ENCODE assay signal across 8 cellular contexts in the genomic region with DNA sequence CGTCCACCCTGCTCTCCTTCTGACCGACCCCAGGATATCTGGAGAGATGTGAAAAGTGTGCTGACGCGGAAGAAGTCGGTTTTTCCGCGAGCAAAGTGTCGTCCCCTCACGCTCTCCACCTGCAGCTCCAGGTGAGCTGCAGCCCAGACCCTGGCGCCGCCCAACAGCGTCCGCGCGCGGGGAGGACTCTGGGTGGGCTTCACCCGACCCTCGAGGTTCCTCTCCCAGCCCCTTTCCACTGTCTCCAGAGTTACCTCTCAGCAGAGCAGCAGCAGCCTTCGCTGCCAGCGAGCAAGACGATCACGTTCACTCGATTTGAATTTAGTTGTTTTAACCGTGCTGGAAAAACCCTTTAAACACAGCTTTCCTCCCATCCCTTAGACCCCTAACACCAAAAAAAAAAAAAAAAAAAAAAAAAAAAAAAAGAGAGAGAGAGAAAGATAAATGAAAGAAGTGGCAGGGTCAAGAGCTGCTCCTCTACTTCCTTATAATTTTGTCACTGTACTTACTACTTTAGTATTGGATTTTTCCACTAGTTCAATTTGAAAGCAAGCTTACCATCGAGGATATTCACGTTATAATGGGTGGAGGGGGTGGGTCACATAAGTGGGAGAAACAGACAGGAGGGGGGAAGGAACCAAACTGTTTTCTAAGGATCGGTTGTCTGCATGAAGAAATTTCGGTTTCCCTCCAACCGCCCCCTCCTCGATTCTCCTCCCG. TPM values are rescaled to one million over a fixed set of nuclear protein-coding genes. Genes with fewer than 3 reads are reported as not detected.
DNase-seq lines count a peak whose midpoint lies in the region; ATAC-seq and TF ChIP-seq lines count a peak whose summit lies in the region.

No MANE protein-coding gene starts in this region.

- peak overlapping the region; percentile 100 for H3K27ac Mint-ChIP-seq in stimulated activated memory B cell treated with anti-CD40 and anti-IgM and Interleukin-4, amounts not matched to agents 10 μg/mL and 1 μg/mL and 100 μg/mL, for 72 hours

- H3K27ac ChIP-seq in AG04450 (ENCODE audit: low read depth, low read length) (no peak overlapping the region), HUES64 (ENCODE audit: low read depth, low read length) (no peak overlapping the region), iPS-20b (ENCODE audit: low read length) (no peak overlapping the region)

- DNase-seq in AG04450 (ENCODE audit: low read depth, low spot score) (no peak), astrocyte of the spinal cord (ENCODE audit: low read depth, low spot score) (no peak), H4 (ENCODE audit: low spot score) (no peak)

- in situ Hi-C loops in astrocyte of the spinal cord (cut with HindIII; ENCODE audit: low sequenced_read_pairs), result no loop called here

- H3K9me3 ChIP-seq in AG04450 (ENCODE audit: control insufficient read depth, insufficient read depth, low read length), result peaks cover 5% of the 10 kb centered on the region; the same call in 1 of the 2 replicates
- H3K9me3 ChIP-seq in HUES64 (ENCODE audit: insufficient read depth, low read depth, low read length), result no peaks in the 10 kb centered on the region
- H3K9me3 ChIP-seq in iPS-20b (ENCODE audit: insufficient read depth, low read depth, low read length), result no peaks in the 10 kb centered on the region

- H3K9me3 Mint-ChIP-seq in stimulated activated memory B cell treated with anti-CD40 and anti-IgM and Interleukin-4, amounts not matched to agents 10 μg/mL and 1 μg/mL and 100 μg/mL, for 72 hours, result no peaks in the 10 kb centered on the region

- H3K4me3 Mint-ChIP-seq in stimulated activated memory B cell treated with anti-CD40 and anti-IgM and Interleukin-4, amounts not matched to agents 10 μg/mL and 1 μg/mL and 100 μg/mL, for 72 hours, result peak overlapping the region; percentile 96

- H3K27me3 Mint-ChIP-seq in stimulated activated memory B cell treated with anti-CD40 and anti-IgM and Interleukin-4, amounts not matched to agents 10 μg/mL and 1 μg/mL and 100 μg/mL, for 72 hours, result no peaks in the 10 kb centered on the region

- CTCF ChIA-PET in AG04450 (lab: Charles Lee), result interaction anchor here (0.5 to 0.6 kb wide), 2 partner anchors 123 to 1372 kb away, joined by 3 to 6 read pairs; no protein-coding TSS in a partner anchor

- H3K36me3 ChIP-seq in HUES64 (ENCODE audit: insufficient read depth, low read length) (no peaks in the 10 kb centered on the region), iPS-20b (ENCODE audit: insufficient read depth, low read depth, low read length) (no peaks in the 10 kb centered on the region)

- H3K4me1 Mint-ChIP-seq in stimulated activated memory B cell treated with anti-CD40 and anti-IgM and Interleukin-4, amounts not matched to agents 10 μg/mL and 1 μg/mL and 100 μg/mL, for 72 hours, result peaks cover 26% of the 10 kb centered on the region

- WGBS in HUES64, result under 1% methylated on average over 31 of the region's 31 CpGs

- H3K27me3 ChIP-seq in AG04450 (ENCODE audit: control insufficient read depth, insufficient read depth, low read length) (peaks cover 62% of the 10 kb centered on the region), HUES64 (ENCODE audit: insufficient read depth, low read length) (peaks cover 76% of the 10 kb centered on the region), iPS-20b (ENCODE audit: insufficient read depth, low read length) (peaks cover 82% of the 10 kb centered on the region)

- peak overlapping the region; percentile 50; the same call in 1 of the 2 replicates for H3K9ac ChIP-seq in HUES64 (ENCODE audit: low read depth, low read length)
- peak overlapping the region; percentile 70; the same call in 1 of the 2 replicates for H3K9ac ChIP-seq in iPS-20b (ENCODE audit: low read depth, low read length)

- POLR2A ChIA-PET in AG04450 (lab: Yijun Ruan, JAX), result no interaction called here

- peak overlapping the region; percentile 74 for H3K4me3 ChIP-seq in AG04450 (ENCODE audit: low read depth, low read length)
- peak overlapping the region; percentile 66 for H3K4me3 ChIP-seq in HUES64 (ENCODE audit: low read length)
- peak overlapping the region; percentile 72 for H3K4me3 ChIP-seq in astrocyte of the spinal cord (ENCODE audit: low read depth, low read length)
- H3K4me3 ChIP-seq in iPS-20b (ENCODE audit: low read length), result peak overlapping the region; percentile 91

- H3K4me1 ChIP-seq in HUES64 (ENCODE audit: insufficient read depth, low read length), result peaks cover 24% of the 10 kb centered on the region
- H3K4me1 ChIP-seq in iPS-20b (ENCODE audit: insufficient read depth, low read length), result peaks cover 26% of the 10 kb centered on the region; the same call in 1 of the 2 replicates

- TF ChIP-seq CTCF in AG04450 (IDR thresholded peaks at IDR 0.05; ENCODE audit: low read depth, low read length), result no peak
- no peak for TF ChIP-seq CTCF in astrocyte of the spinal cord (IDR thresholded peaks at IDR 0.05; ENCODE audit: low read depth, low read length)

- no peaks in the 10 kb centered on the region for H3K36me3 Mint-ChIP-seq in stimulated activated memory B cell treated with anti-CD40 and anti-IgM and Interleukin-4, amounts not matched to agents 10 μg/mL and 1 μg/mL and 100 μg/mL, for 72 hours

- ATAC-seq in GM18870 (IDR thresholded peaks at IDR 0.05; ENCODE audit: unreplicated experiment), result peak; percentile 24
- peak; percentile 0 for ATAC-seq in stimulated activated memory B cell treated with anti-CD40 and anti-IgM and Interleukin-4, amounts not matched to agents 10 μg/mL and 1 μg/mL and 100 μg/mL, for 72 hours
- ATAC-seq in GM21737 (IDR thresholded peaks at IDR 0.05; ENCODE audit: unreplicated experiment), result no peak

RNA-seq across cellular contexts. Expression of gene NR3C2, which starts 0.8 kb away (rescaled TPM):
- polyA plus RNA-seq in AG04450 (2011; rRNA removed), result 0.10 and 0.14 TPM in 2 replicates
- 0.26 and 0.37 TPM in 2 replicates for polyA minus RNA-seq in AG04450 (2011; rRNA and poly(A)+ RNA removed)
- 0.70 TPM for polyA plus RNA-seq in HUES64 (2013, experiment 1 of 2)
- polyA plus RNA-seq in HUES64 (2013, experiment 2 of 2), result 0.57 TPM
- 1.2 and 1.9 TPM in 2 replicates for total RNA-seq in H4 (2014; rRNA removed; shearing (Covaris generic))
